In the genomic region with DNA sequence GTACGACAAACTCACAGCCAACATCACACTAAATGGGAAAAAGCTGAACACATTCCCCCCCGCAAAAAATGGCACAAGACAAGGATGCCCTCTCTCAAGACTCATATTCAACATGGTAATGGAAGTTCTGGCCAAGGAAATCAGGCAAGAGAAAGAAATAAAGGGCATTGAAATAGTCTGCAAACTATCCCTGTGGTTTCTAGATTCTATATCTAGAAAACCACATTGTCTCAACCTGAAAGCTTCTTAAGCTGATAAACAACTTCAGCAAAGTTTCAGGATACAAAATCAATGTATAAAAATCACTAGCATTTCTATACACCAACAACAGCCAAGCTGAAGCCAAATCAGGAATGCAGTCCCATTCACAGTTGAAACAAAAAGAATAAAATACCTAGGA, we compare ENCODE assay signal across 31 cellular contexts.
"Had no signal": no experiment of that assay in that cellular context is flagged by ENCODE, and none has a peak within 500 bp of the region (broad histone marks: within the 10 kb centered on the region; RNA-seq: fewer than 3 reads in every experiment).

No MANE protein-coding gene starts in this region.

- H3K4me3 ChIP-seq: MG63, Peyer's patch, SJCRH30, SK-N-MC had no signal

- ATAC-seq: PC-3, Right ventricle myocardium inferior, SK-N-SH treated with all-trans-retinoic acid at 6 μM for 48 hours, T-cell had no signal

- DNase-seq: Kasumi-1, KBM-7, MG63, MV-4-11, NCI-H1092, NCI-H1105, NCI-H1417 treated with DMSO at 0.1 percent for 48 hours, NCI-H1436 treated with DMSO at 0.1 percent for 48 hours, NCI-H1694 treated with DMSO at 0.1 percent for 48 hours, NCI-H187 treated with DMSO at 0.1 percent for 48 hours, NCI-H2029, NCI-H2081, NCI-H2171, NCI-H226, NCI-H446 treated with DMSO at 0.1 percent for 48 hours, NCI-H510A, NCI-H524, NCI-H526, NCI-H69, NCI-H748 treated with DMSO at 0.1 percent for 48 hours, NCI-H82, PC-3, Peyer's patch, RPMI8226, SHP77, SIG-M5, SJCRH30, T-cell had no signal

- H3K4me3 Mint-ChIP-seq: T-cell had no signal

- H3K27me3 Mint-ChIP-seq: T-cell had no signal

- H3K4me1 ChIP-seq: Peyer's patch, SJCRH30 had no signal

- H3K9me3 ChIP-seq: MG63, Peyer's patch, SJCRH30 had no signal

- H3K27me3 ChIP-seq: MG63, Peyer's patch, SJCRH30 had no signal

- H3K36me3 ChIP-seq: MG63, Peyer's patch, SJCRH30 had no signal

- H3K27ac ChIP-seq: Peyer's patch, SJCRH30, SK-N-MC had no signal

- H3K27ac Mint-ChIP-seq: T-cell had no signal
